9 cellular contexts compared by ENCODE assay signal in genomic region chr19:21698215-21698614, GRCh38.
A peak's percentile ranks its signal among the peaks of the same experiment; 100 is the strongest.
DNase-seq lines count a peak whose midpoint lies in the region; TF ChIP-seq lines count a peak whose summit lies in the region.
"Had no signal": no experiment of that assay in that cellular context is flagged by ENCODE, and none has a peak within 500 bp of the region (broad histone marks: within the 10 kb centered on the region; RNA-seq: fewer than 3 reads in every experiment).

No MANE protein-coding gene starts in this region.

- H3K9me3 ChIP-seq in effector memory CD4-positive, alpha-beta T cell (ENCODE audit: control insufficient read depth, low read length): no peaks in the 10 kb centered on the region

- no peaks in the 10 kb centered on the region for H3K27me3 ChIP-seq in effector memory CD4-positive, alpha-beta T cell (replicated peaks; ENCODE audit: control insufficient read depth, insufficient read depth, low read length, poor library complexity, severe bottlenecking)

- H3K27ac Mint-ChIP-seq in nephron progenitor cell: no peak overlapping the region
- H3K27ac Mint-ChIP-seq: IgD-negative memory B cell had no signal

- H3K9me3 Mint-ChIP-seq in nephron progenitor cell: peaks cover 59% of the 10 kb centered on the region
- H3K9me3 Mint-ChIP-seq: IgD-negative memory B cell had no signal

- H3K4me3 ChIP-seq in effector memory CD4-positive, alpha-beta T cell (ENCODE audit: insufficient read depth, low read depth, low read length, poor library complexity, severe bottlenecking): no peak overlapping the region

- no peaks in the 10 kb centered on the region for H3K4me1 ChIP-seq in effector memory CD4-positive, alpha-beta T cell (ENCODE audit: control insufficient read depth, insufficient read depth, low read length, poor library complexity, severe bottlenecking)

- peaks cover 6% of the 10 kb centered on the region for H3K27me3 Mint-ChIP-seq in nephron progenitor cell (ENCODE audit: low read depth, poor library complexity)

- no peak overlapping the region for H3K27ac ChIP-seq in effector memory CD4-positive, alpha-beta T cell (ENCODE audit: insufficient read depth, low read length, poor library complexity, severe bottlenecking)

- no peaks in the 10 kb centered on the region for H3K4me1 Mint-ChIP-seq in nephron progenitor cell
- H3K4me1 Mint-ChIP-seq: IgD-negative memory B cell had no signal

- H3K36me3 Mint-ChIP-seq in nephron progenitor cell (ENCODE audit: low read depth): no peaks in the 10 kb centered on the region

- H3K36me3 ChIP-seq in effector memory CD4-positive, alpha-beta T cell (ENCODE audit: control insufficient read depth, insufficient read depth, low read length): no peaks in the 10 kb centered on the region

- no peak overlapping the region for H3K4me3 Mint-ChIP-seq in nephron progenitor cell
- H3K4me3 Mint-ChIP-seq: IgD-negative memory B cell had no signal

- DNase-seq in ELR (ENCODE audit: low read depth) (peak; percentile 49), NCI-H2029 (lab: John Stamatoyannopoulos, UW) (peak; percentile 45), dermis blood vessel endothelial cell (peak; percentile 37), nephron progenitor cell (no peak), 8988T (no peak), hypothalamus (lab: John Stamatoyannopoulos, UW) (no peak)
- no peak for DNase-seq in activated CD8-positive, alpha-beta memory T cell treated with anti-CD3 and anti-CD28 coated beads for 24 hours
- no peak for DNase-seq in effector memory CD4-positive, alpha-beta T cell

- peak; percentile 34 for TF ChIP-seq CTCF in nephron progenitor cell (IDR thresholded peaks at IDR 0.05)

Comparison
In these comparisons a context has a peak if more than half of its experiments do, and no peak if none do; other contexts are left out.
1. DNase-seq: peak in ELR (single experiment), NCI-H2029 (single experiment) and dermis blood vessel endothelial cell (single experiment); none in nephron progenitor cell (single experiment), 8988T (single experiment), hypothalamus (0 of 51), activated CD8-positive, alpha-beta memory T cell treated with anti-CD3 and anti-CD28 coated beads for 24 hours (single experiment) and effector memory CD4-positive, alpha-beta T cell (0 of 3).